ENCODE assay signal across 10 cellular contexts in the genomic region with DNA sequence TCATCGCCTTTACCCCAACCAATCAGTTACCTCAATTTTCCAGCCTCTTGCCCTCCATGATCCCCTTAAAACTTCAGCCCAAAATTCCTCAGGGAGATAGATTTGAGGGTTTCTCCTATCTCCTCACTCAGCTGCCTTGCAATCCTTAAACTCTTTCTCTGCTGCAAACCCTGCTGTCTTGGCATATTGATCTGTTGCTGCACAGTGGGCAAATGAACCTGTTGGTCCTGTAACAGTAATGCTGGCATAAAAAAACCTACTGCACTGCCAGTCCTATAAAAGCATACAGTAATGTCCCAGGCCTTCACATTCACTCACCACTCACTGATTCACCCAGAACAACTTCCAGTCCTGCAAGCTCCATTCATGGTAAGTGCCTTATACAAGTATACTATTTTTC. TPM values are rescaled to one million over a fixed set of nuclear protein-coding genes. Genes with fewer than 3 reads are reported as not detected.
"Had no signal": no experiment of that assay in that cellular context is flagged by ENCODE, and none has a peak within 500 bp of the region (broad histone marks: within the 10 kb centered on the region; RNA-seq: fewer than 3 reads in every experiment).

No MANE protein-coding gene starts in this region.

- H3K4me2 ChIP-seq: GM23338 had no signal

- DNase-seq: H9, HCEC 1CT, KG1 had no signal

- H3K27ac ChIP-seq: HL-60 had no signal

- H2AFZ ChIP-seq: GM23338 had no signal

- FAIRE-seq: H1, H54, HepG2 had no signal

- H3K4me3 ChIP-seq: GM23338 had no signal

RNA-seq across cellular contexts. Expression of a gene that starts 5.1 kb away (rescaled TPM):
- total RNA-seq: GM23338, H1, H9, HepG2, HT1080 had no signal
- polyA plus RNA-seq: GM23338, H1, HepG2 had no signal

RNA-seq across cellular contexts. Expression of a gene that starts 44.4 kb away (rescaled TPM):
- total RNA-seq: GM23338, H1, H9, HepG2 had no signal
- polyA plus RNA-seq: GM23338, H1, HepG2, IgD-negative memory B cell had no signal
